ENCODE assay signal across 27 cellular contexts in the genomic region with DNA sequence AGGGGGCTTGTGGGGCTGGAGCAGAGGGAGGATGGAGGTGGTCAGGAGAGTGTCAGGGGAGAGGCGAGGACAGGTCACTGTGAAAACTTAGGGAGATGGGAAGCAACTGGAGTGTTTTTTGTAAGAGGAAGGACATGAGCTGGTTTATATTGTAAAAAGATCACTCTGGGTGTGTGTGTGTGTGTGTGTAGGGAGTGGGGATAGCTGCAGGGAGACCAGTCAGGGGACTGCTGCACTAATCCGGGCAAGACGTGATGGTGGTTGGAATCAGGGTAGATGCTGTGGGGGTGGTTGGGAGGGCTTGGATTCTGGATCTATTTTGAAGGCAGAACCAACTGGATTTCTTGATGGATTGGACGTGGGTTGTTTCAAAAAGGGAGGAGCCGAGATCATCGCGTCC. TPM values are rescaled to one million over a fixed set of nuclear protein-coding genes. Genes with fewer than 3 reads are reported as not detected.
"Had no signal": no experiment of that assay in that cellular context is flagged by ENCODE, and none has a peak within 500 bp of the region (broad histone marks: within the 10 kb centered on the region; RNA-seq: fewer than 3 reads in every experiment).

No MANE protein-coding gene starts in this region.

- DNase-seq: hippocampal formation; kidney glomerular epithelial cell; left cardiac atrium; lower lobe of right lung; mammary epithelial cell; mesenchymal stem cell; naive thymus-derived CD8-positive, alpha-beta T cell; occipital lobe; ovary; retina; right cardiac atrium; stimulated activated CD4-positive, alpha-beta T cell treated with anti-CD3 and anti-CD28 coated beads, Interleukin-12 subunit alpha, Interleukin-12 subunit beta, amount 100 ng/mL, for 4 hours; stimulated activated CD4-positive, alpha-beta T cell treated with anti-CD3 and anti-CD28 coated beads, Interleukin-15, amount 100 ng/mL, for 24 hours; stimulated activated CD4-positive, alpha-beta T cell treated with anti-CD3 and anti-CD28 coated beads, Interleukin-2, amount 100 ng/mL, for 24 hours; stimulated activated CD4-positive, alpha-beta T cell treated with anti-CD3 and anti-CD28 coated beads, Interleukin-4, amount 100 ng/mL, for 1 hour; stimulated activated naive B cell treated with anti-CD40 and anti-IgM and Interleukin-4, amounts not matched to agents 10 μg/mL and 1 μg/mL and 100 μg/mL, for 72 hours; stimulated activated naive CD8-positive, alpha-beta T cell treated with anti-CD3 and anti-CD28 coated beads, Interleukin-15, Interleukin-2, amounts not matched to agents 100 U/mL and 50 U/mL, for 24 hours; stomach; tibial artery; upper lobe of left lung had no signal

- H3K27me3 ChIP-seq: ovary, upper lobe of left lung, vagina had no signal

- H3K9me3 ChIP-seq: lower lobe of right lung, neutrophil, ovary, stomach, suprapubic skin, thoracic aorta, tibial artery, upper lobe of left lung, vagina had no signal

- ATAC-seq: left cardiac atrium; left lobe of liver; lower lobe of right lung; naive thymus-derived CD8-positive, alpha-beta T cell; right cardiac atrium; sciatic nerve; stimulated activated naive B cell treated with anti-CD40 and anti-IgM and Interleukin-4, amounts not matched to agents 10 μg/mL and 1 μg/mL and 100 μg/mL, for 72 hours; stimulated activated naive CD8-positive, alpha-beta T cell treated with anti-CD3 and anti-CD28 coated beads, Interleukin-15, Interleukin-2, amounts not matched to agents 100 U/mL and 50 U/mL, for 24 hours had no signal

- H3K4me3 ChIP-seq: lower lobe of right lung, ovary, skin epidermis, stomach, suprapubic skin, thoracic aorta, tibial artery, upper lobe of left lung, vagina had no signal

- H3K27ac ChIP-seq: lower lobe of right lung, neutrophil, ovary, skin epidermis, stomach, suprapubic skin, thoracic aorta, tibial artery, upper lobe of left lung, vagina had no signal

- H3K36me3 ChIP-seq: lower lobe of right lung, neutrophil, ovary, stomach, suprapubic skin, thoracic aorta, tibial artery, upper lobe of left lung, vagina had no signal

RNA-seq across cellular contexts. Expression of a gene that starts 11.3 kb away (rescaled TPM):
- total RNA-seq: naive thymus-derived CD8-positive, alpha-beta T cell had no signal
